Comparison of ENCODE assay signal across 9 cellular contexts in the genomic region with DNA sequence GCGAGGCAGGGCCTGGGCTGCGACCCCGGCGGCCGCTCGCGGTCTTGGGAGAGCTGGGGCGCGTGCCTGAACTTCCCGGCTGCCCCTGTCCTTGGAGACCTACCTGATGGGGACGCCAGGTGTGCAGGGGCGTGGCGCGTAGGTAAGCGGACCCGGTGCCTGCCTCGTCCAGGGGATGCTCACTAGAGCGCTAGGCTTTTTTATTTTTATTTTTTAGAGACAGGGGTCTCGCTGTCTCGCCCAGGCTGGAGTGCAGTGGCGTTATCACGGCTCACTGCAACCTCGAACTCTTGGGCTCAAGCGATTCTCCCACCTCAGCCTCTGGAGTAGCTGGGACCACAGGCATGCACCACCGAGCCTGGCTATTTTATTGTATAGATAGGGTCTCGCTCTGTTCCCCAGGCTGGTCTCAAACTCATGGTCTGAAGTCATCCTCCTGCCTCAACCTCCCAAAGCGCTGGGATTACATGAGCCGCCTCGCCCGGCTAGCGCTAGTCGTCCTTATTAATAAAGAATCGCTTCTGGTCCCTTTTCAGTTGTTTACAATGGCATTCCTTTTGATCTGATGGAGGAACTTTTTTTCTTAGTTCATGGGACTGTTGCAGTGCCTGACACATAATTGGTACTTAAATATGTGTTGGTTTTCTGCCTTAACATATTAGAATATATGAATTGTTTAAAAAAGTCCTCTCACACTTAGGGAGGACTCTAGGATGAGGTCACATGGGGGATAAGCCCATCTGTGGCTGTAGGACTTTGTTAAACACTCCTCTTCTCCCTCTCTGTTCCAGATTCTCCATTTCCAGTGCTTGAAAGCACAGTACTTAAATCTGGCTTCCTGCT. TPM values are rescaled to one million over a fixed set of nuclear protein-coding genes. Genes with fewer than 3 reads are reported as not detected.
DNase-seq lines count a peak whose midpoint lies in the region; FAIRE-seq and TF ChIP-seq lines count a peak whose summit lies in the region.
"Had no signal": no experiment of that assay in that cellular context is flagged by ENCODE, and none has a peak within 500 bp of the region (broad histone marks: within the 10 kb centered on the region; RNA-seq: fewer than 3 reads in every experiment).

No MANE protein-coding gene starts in this region.

- intact Hi-C loops in OCI-LY7 (cut with micrococcal nuclease; ENCODE audit: unreplicated experiment): loop anchor here (5.0 to 10.0 kb wide), 2 partner anchors 59 to 178 kb away; a partner anchor contains a TSS

- H3K4me1 ChIP-seq in OCI-LY7 (ENCODE audit: insufficient read depth, low read length, poor library complexity, severe bottlenecking): peaks cover 20% of the 10 kb centered on the region
- peaks cover 2 to 14% (median 7%) of the 10 kb centered on the region in 4 experiments; a peak in 6 of 7 replicates for H3K4me1 ChIP-seq in H1 (replicated peaks in 1 of 4; ENCODE audit: control insufficient read depth in 3 of 4, insufficient read depth in 4 of 4, low read length in 3 of 4)
- H3K4me1 ChIP-seq in neutrophil (ENCODE audit: control insufficient read depth in 1 of 2, insufficient read depth in 1 of 2, low read depth in 1 of 2, low read length in 1 of 2): peaks cover 44% of the 10 kb centered on the region in 2 experiments

- no TSS peak for BruUV-seq in OCI-LY7 (replicated peaks; lab: Mats Ljungman, UMichigan)

- H3K79me1 ChIP-seq in H1 (ENCODE audit: low read depth, low read length): 0 out of 2 replicates have a peak, but pooled peaks cover 3% of the 10 kb centered on the region

- CTCF ChIA-PET in OCI-LY7 (lab: Charles Lee; ENCODE audit: unreplicated experiment): no interaction called here
- CTCF ChIA-PET in H1 (lab: Charles Lee; ENCODE audit: partially characterized antibody): no interaction called here

- peak overlapping the region; percentile 82 for H4K5ac ChIP-seq in H1 (ENCODE audit: insufficient read length, low read depth, low read length)

- H4K91ac ChIP-seq in H1 (replicated peaks; ENCODE audit: insufficient read length, low read length): no peak overlapping the region

- peak overlapping the region; percentile 61 to 97 (median 92); a peak in 6 of 7 replicates for H3K9ac ChIP-seq in H1 (replicated peaks in 1 of 4; ENCODE audit: extremely low read depth in 1 of 4, low read depth in 3 of 4, low read length in 3 of 4)

- H3K27ac ChIP-seq in OCI-LY7 (ENCODE audit: low read depth, low read length, poor library complexity, severe bottlenecking) (peak overlapping the region; percentile 68), H1 (ENCODE audit: low read depth, low read length) (peak overlapping the region; percentile 76; the same call in 1 of the 2 replicates), neutrophil (peak overlapping the region; percentile 94)

- H2AFZ ChIP-seq in OCI-LY7 (ENCODE audit: low read length) (peak overlapping the region; percentile 62; the same call in 1 of the 2 replicates), H1 (ENCODE audit: low read length) (no peak overlapping the region)

- H2BK20ac ChIP-seq in H1 (ENCODE audit: low read length): no peak overlapping the region

- H3K14ac ChIP-seq in H1 (ENCODE audit: insufficient read length): no peak overlapping the region

- H3K23ac ChIP-seq in H1 (ENCODE audit: insufficient read length): no peak overlapping the region

- DNase-seq in DMS 273 (lab: John Stamatoyannopoulos, UW; ENCODE audit: unreplicated experiment) (peak; percentile 46), DMS 273 treated with DMSO at 0.1 percent for 48 hours (lab: John Stamatoyannopoulos, UW) (no peak), OCI-LY7 (ENCODE audit: low spot score) (no peak), H1 (ENCODE audit: low read depth in 1 of 2, low spot score in 2 of 2) (no peak), activated gamma-delta T cell (lab: John Stamatoyannopoulos, UW) (no peak), hippocampal formation (lab: John Stamatoyannopoulos, UW) (no peak)
- DNase-seq in activated CD4-positive, alpha-beta T cell treated with anti-CD3 and anti-CD28 coated beads for 1 hour: no peak

- H3K4me2 ChIP-seq in OCI-LY7 (ENCODE audit: low read length) (peak overlapping the region; percentile 83), H1 (ENCODE audit: insufficient read depth in 1 of 2, low read depth in 2 of 2, low read length in 2 of 2) (peak overlapping the region; percentile 73 to 83)

- TF ChIP-seq CTCF in OCI-LY7 (conservative IDR thresholded peaks at IDR 0.05; ENCODE audit: low read length) (no peak), H1 (IDR thresholded peaks at IDR 0.05; ENCODE audit: control extremely low read depth in 1 of 3, insufficient read depth in 1 of 3, low read depth in 1 of 3, low read length in 3 of 3) (no peak), neutrophil (IDR thresholded peaks at IDR 0.05) (no peak)

- H2BK120ac ChIP-seq in H1 (replicated peaks; ENCODE audit: low read depth, low read length): no peak overlapping the region

- H3K56ac ChIP-seq in H1 (replicated peaks; ENCODE audit: insufficient read length, low read depth, low read length): no peak overlapping the region

- H3K79me2 ChIP-seq in OCI-LY7 (ENCODE audit: insufficient read depth, low read depth, low read length): peaks cover 30% of the 10 kb centered on the region
- peaks cover 0 to 28% of the 10 kb centered on the region in 2 experiments; a peak in 2 of 4 replicates for H3K79me2 ChIP-seq in H1 (ENCODE audit: control insufficient read depth in 1 of 2, insufficient read depth in 2 of 2, low read length in 2 of 2)

- peak overlapping the region; percentile 97 for H4K8ac ChIP-seq in H1 (ENCODE audit: extremely low read depth, insufficient read depth, low read length)

- H3K4me3 ChIP-seq in OCI-LY7 (ENCODE audit: low read depth, low read length, poor library complexity, severe bottlenecking) (peak overlapping the region; percentile 96), H1 (ENCODE audit: extremely low read depth in 1 of 4, insufficient read depth in 2 of 4, low read depth in 3 of 4, low read length in 4 of 4) (peak overlapping the region; percentile 76 to 89 (median 87)), neutrophil (ENCODE audit: low read depth in 1 of 2, low read length in 1 of 2) (peak overlapping the region; percentile 68 to 88)

- H2BK12ac ChIP-seq in H1 (ENCODE audit: low read depth, low read length): no peak overlapping the region

- H3K4ac ChIP-seq in H1 (replicated peaks; ENCODE audit: insufficient read length, low read depth, low read length): no peak overlapping the region

- TF ChIP-seq EP300 in H1 (IDR thresholded peaks at IDR 0.05; ENCODE audit: borderline replicate concordance in 1 of 2, low read depth in 2 of 2, low read length in 2 of 2): no peak

- H3K27me3 ChIP-seq in H1 (replicated peaks in 1 of 4; ENCODE audit: control insufficient read depth in 3 of 4, extremely low read depth in 1 of 4, insufficient read depth in 3 of 4, low read length in 3 of 4): no peaks in the 10 kb centered on the region; a peak in 1 of 7 replicates
- H3K27me3 ChIP-seq in neutrophil: no peaks in the 10 kb centered on the region

- H3K36me3 ChIP-seq in OCI-LY7 (ENCODE audit: insufficient read depth, low read length) (peaks cover 36% of the 10 kb centered on the region), H1 (ENCODE audit: control insufficient read depth in 2 of 4, insufficient read depth in 4 of 4, low read length in 3 of 4) (peaks cover 3 to 29% (median 23%) of the 10 kb centered on the region in 4 experiments), neutrophil (peaks cover 27% of the 10 kb centered on the region)

- POLR2A ChIA-PET in OCI-LY7 (lab: Charles Lee): interaction anchor here (1.1 to 1.3 kb wide), 2 partner anchors 28 to 60 kb away, joined by 3 read pairs; no protein-coding TSS in a partner anchor
- POLR2A ChIA-PET in H1 (lab: Charles Lee; ENCODE audit: partially characterized antibody): interaction anchor here (1.1 to 3.3 kb wide), 7 partner anchors 10 to 270 kb away, joined by 3 to 13 read pairs (median 7); no protein-coding TSS in a partner anchor

- no peaks in the 10 kb centered on the region; the same call in 1 of the 2 replicates for H3K23me2 ChIP-seq in H1 (ENCODE audit: low read depth, low read length)

- H4K20me1 ChIP-seq in OCI-LY7 (ENCODE audit: insufficient read depth, low read length) (no peaks in the 10 kb centered on the region), H1 (replicated peaks in 1 of 2; ENCODE audit: control insufficient read depth in 1 of 2, insufficient read depth in 2 of 2, low read length in 2 of 2) (peaks cover 2 to 3% of the 10 kb centered on the region in 2 experiments)

- 8% methylated on average over 32 of the region's 33 CpGs; no CpG with 5 or more reads in 1 of the 2 experiments for WGBS in H1 (ENCODE audit: extremely low coverage in 1 of 2, insufficient coverage in 1 of 2, insufficient read length in 1 of 2, insufficient replicate concordance in 2 of 2, low coverage in 1 of 2, low lambda C conversion rate in 2 of 2, missing lambda C conversion rate in 1 of 2), 2 experiments

- no peak for TF ChIP-seq POLR2A in H1 (IDR thresholded peaks at IDR 0.05; ENCODE audit: control extremely low read depth in 1 of 2, low read depth in 2 of 2, low read length in 2 of 2)

- no peak for FAIRE-seq in H1 (lab: Jason Lieb, UNC)
- FAIRE-seq: A204.1 had no signal

- H2BK5ac ChIP-seq in H1 (ENCODE audit: low read depth, low read length): peak overlapping the region; percentile 40; the same call in 1 of the 2 replicates

- H3K18ac ChIP-seq in H1 (ENCODE audit: extremely low read depth, low read length): no peak overlapping the region

- H2BK15ac ChIP-seq in H1 (ENCODE audit: low read length): no peak overlapping the region

- H2AK5ac ChIP-seq in H1 (ENCODE audit: low read depth, low read length): no peak overlapping the region

- H3K9me2 ChIP-seq in OCI-LY7 (ENCODE audit: insufficient read depth, low read length): no peaks in the 10 kb centered on the region

- H3K9me3 ChIP-seq in OCI-LY7 (ENCODE audit: low read length) (no peaks in the 10 kb centered on the region), H1 (ENCODE audit: insufficient read depth in 2 of 2, low read depth in 1 of 2, low read length in 1 of 2) (no peaks in the 10 kb centered on the region), neutrophil (no peaks in the 10 kb centered on the region)

- TF ChIP-seq RAD21 in H1 (IDR thresholded peaks at IDR 0.05 in 1 of 2, conservative IDR thresholded peaks at IDR 0.05 in 1 of 2; ENCODE audit: low read depth in 2 of 2, low read length in 2 of 2): no peak

TF ChIP-seq in H1, 55 proteins besides CTCF, POLR2A, EP300 and RAD21 (continues in another document):
- TF ChIP-seq GABPA (IDR thresholded peaks at IDR 0.05; ENCODE audit: borderline replicate concordance, insufficient read depth, low read length): no peak

RNA-seq across cellular contexts. Expression of a gene that starts 0.8 kb away (rescaled TPM):
- total RNA-seq in OCI-LY7 (2014; rRNA removed; shearing (Covaris generic)): 31.3 and 42.0 TPM in 2 replicates
- total RNA-seq in OCI-LY7 (2022): 39.0 and 42.2 TPM in 2 replicates
- total RNA-seq in H1 (2021; fragmentation: NEBNext Ultra II Directional; extraction: Animal tissue kit (Norgen Biotek cat#: 25700)): 60.2 and 60.7 TPM in 2 replicates
- 35.3 and 61.6 TPM in 2 replicates for polyA plus RNA-seq in H1 (2011; rRNA removed)
- 58.4 TPM for polyA plus RNA-seq in H1 (2011; cell fraction: cytosol; rRNA removed)
- 153 TPM for polyA plus RNA-seq in H1 (2011; cell fraction: nucleus; rRNA removed)
- polyA plus RNA-seq in H1 (2012, experiment 1 of 2): 26.4 to 35.1 TPM (median 30.0 TPM) in 4 replicates
- polyA plus RNA-seq in H1 (2012, experiment 2 of 2): 2.4 TPM
- 33.9 TPM for polyA plus RNA-seq in H1 (2013, experiment 1 of 2)
- 33.7 TPM for polyA plus RNA-seq in H1 (2013, experiment 2 of 2)
- 98.3 and 128 TPM in 2 replicates for polyA minus RNA-seq in H1 (2011; rRNA and poly(A)+ RNA removed)
- 69.6 TPM for polyA minus RNA-seq in H1 (2011; cell fraction: cytosol; rRNA and poly(A)+ RNA removed)
- 110 TPM for polyA minus RNA-seq in H1 (2011; cell fraction: nucleus; rRNA and poly(A)+ RNA removed)
